Comparison of ENCODE assay signal across 2 cellular contexts in genomic region chr12:119704065-119704747, GRCh38.
TF ChIP-seq lines count a peak whose summit lies in the region.

No MANE protein-coding gene starts in this region.

TF ChIP-seq in HepG2, 621 proteins besides CTCF, POLR2A, EP300 and RAD21 (continued from another document):
- no peak for TF ChIP-seq RNF219 (CRISPR knock-in tag; IDR thresholded peaks at IDR 0.05)
- TF ChIP-seq ATF1 (CRISPR knock-in tag; IDR thresholded peaks at IDR 0.05): no peak
- no peak for TF ChIP-seq ZNF225 (CRISPR knock-in tag; IDR thresholded peaks at IDR 0.05)
- no peak for TF ChIP-seq NFE2L2 (IDR thresholded peaks at IDR 0.05; ENCODE audit: low read length)
- no peak for TF ChIP-seq SNAPC2 (CRISPR knock-in tag; IDR thresholded peaks at IDR 0.05)
- no peak for TF ChIP-seq LCORL (IDR thresholded peaks at IDR 0.05)
- no peak for TF ChIP-seq LCORL (CRISPR knock-in tag; IDR thresholded peaks at IDR 0.05)
- no peak for TF ChIP-seq ZNF367 (CRISPR knock-in tag; IDR thresholded peaks at IDR 0.05; ENCODE audit: borderline replicate concordance)
TF ChIP-seq in HepG2: peak in this region for 0.

TF ChIP-seq in HEK293T, 16 proteins besides CTCF, POLR2A, EP300 and RAD21 (continued from another document):
- no peak for TF ChIP-seq PKNOX1 (IDR thresholded peaks at IDR 0.05)
- TF ChIP-seq L3MBTL2 (conservative IDR thresholded peaks at IDR 0.05): no peak
- TF ChIP-seq ELF4 (IDR thresholded peaks at IDR 0.05): no peak
- TF ChIP-seq SP1 (IDR thresholded peaks at IDR 0.05): no peak
- TF ChIP-seq ARNT (IDR thresholded peaks at IDR 0.05): no peak
TF ChIP-seq in HEK293T: peak in this region for 0.
